In genomic region chr2:11611251-11611650, GRCh38 we compare ENCODE assay signal across 35 cellular contexts. TPM values are rescaled to one million over a fixed set of nuclear protein-coding genes. Genes with fewer than 3 reads are reported as not detected.
"Had no signal": no experiment of that assay in that cellular context is flagged by ENCODE, and none has a peak within 500 bp of the region (broad histone marks: within the 10 kb centered on the region; RNA-seq: fewer than 3 reads in every experiment).

No MANE protein-coding gene starts in this region.

- ATAC-seq: activated CD8-positive, alpha-beta T cell treated with anti-CD3 and anti-CD28 coated beads for 36 hours; activated naive CD4-positive, alpha-beta T cell treated with anti-CD3 and anti-CD28 coated beads, Interleukin-2, amount 50 U/mL, for 72 hours; activated T-cell treated with anti-CD3 and anti-CD28 coated beads, Interleukin-2, amount 50 U/mL, for 4 hours; activated T-cell treated with anti-CD3 and anti-CD28 coated beads, Interleukin-2, amount 50 U/mL, for 72 hours; activated T-helper 17 cell treated with anti-CD3 and anti-CD28 coated beads, Interleukin-2, amount 50 U/mL, for 72 hours had no signal

- H3K4me1 ChIP-seq: adrenal gland, ascending aorta had no signal

- H3K27me3 ChIP-seq: adrenal gland, ascending aorta, cardiac muscle cell had no signal

- H3K9me3 ChIP-seq: adrenal gland, ascending aorta had no signal

- FAIRE-seq: bronchial epithelial cell, TTC549 had no signal

- H3K27ac ChIP-seq: adrenal gland, ascending aorta, cardiac muscle cell, VCaP had no signal

- DNase-seq: activated B cell treated with CpG ODN at 0.5 μM for 24 hours; activated CD4-positive, alpha-beta memory T cell treated with anti-CD3 and anti-CD28 coated beads for 36 hours; activated CD4-positive, alpha-beta T cell treated with anti-CD3 and anti-CD28 coated beads for 4 hours; activated CD4-positive, alpha-beta T cell treated with anti-CD3 and anti-CD28 coated beads, Interleukin-2, amount 10 ng/mL, durations not matched to agents 24 days and 14 days; activated CD4-positive, alpha-beta T cell treated with anti-CD3 and anti-CD28 coated beads, Interleukin-2, amount 50 U/mL, for 1 hour; activated CD4-positive, alpha-beta T cell treated with anti-CD3 and anti-CD28 coated beads, Interleukin-2, amount 50 U/mL, for 4 hours; activated CD4-positive, CD25-positive, alpha-beta regulatory T cell treated with anti-CD3 and anti-CD28 coated beads, Interleukin-2, amount 50 U/mL, for 72 hours; activated CD8-positive, alpha-beta memory T cell treated with anti-CD3 and anti-CD28 coated beads, Interleukin-2, amount 50 U/mL, for 4 hours; activated CD8-positive, alpha-beta T cell treated with anti-CD3 and anti-CD28 coated beads for 36 hours; activated effector memory CD4-positive, alpha-beta T cell treated with anti-CD3 and anti-CD28 coated beads, Interleukin-2, amount 50 U/mL, for 16 hours; activated gamma-delta T cell treated with Interleukin-2 at 50 U/mL for 16 hours; activated naive CD4-positive, alpha-beta T cell; activated naive CD4-positive, alpha-beta T cell treated with anti-CD3 and anti-CD28 coated beads for 36 hours; activated naive CD4-positive, alpha-beta T cell treated with anti-CD3 and anti-CD28 coated beads, Interleukin-2, amount 50 U/mL, for 16 hours; activated naive CD8-positive, alpha-beta T cell treated with anti-CD3 and anti-CD28 coated beads for 36 hours; activated T-cell treated with anti-CD3 and anti-CD28 coated beads for 4 hours; activated T-cell treated with anti-CD3 and anti-CD28 coated beads, Interleukin-2, amount 50 U/mL, for 1 hour; activated T-cell treated with anti-CD3 and anti-CD28 coated beads, Interleukin-2, amount 50 U/mL, for 4 hours; activated T-cell treated with anti-CD3 and anti-CD28 coated beads, Interleukin-2, amount 50 U/mL, for 72 hours; adrenal gland; amniotic stem cell; caudate nucleus; SW 1271; T-helper 1 cell; T-helper 2 cell; T-helper 9 cell had no signal

- H3K4me3 ChIP-seq: adrenal gland, ascending aorta, cardiac muscle cell had no signal

- H3K36me3 ChIP-seq: adrenal gland, ascending aorta had no signal

RNA-seq across cellular contexts. Expression of gene NTSR2, which starts 58.7 kb away (rescaled TPM):
- total RNA-seq: activated B cell treated with CpG ODN at 0.5 μM for 24 hours; activated CD4-positive, alpha-beta memory T cell treated with anti-CD3 and anti-CD28 coated beads for 36 hours; activated CD4-positive, alpha-beta T cell treated with anti-CD3 and anti-CD28 coated beads, Interleukin-2, amount 10 ng/mL, durations not matched to agents 24 days and 14 days; activated CD8-positive, alpha-beta memory T cell treated with anti-CD3 and anti-CD28 coated beads for 36 hours; activated CD8-positive, alpha-beta T cell treated with anti-CD3 and anti-CD28 coated beads for 36 hours; activated naive CD4-positive, alpha-beta T cell treated with anti-CD3 and anti-CD28 coated beads for 36 hours; activated naive CD4-positive, alpha-beta T cell treated with anti-CD3 and anti-CD28 coated beads, Interleukin-2, amount 50 U/mL, for 72 hours; activated naive CD8-positive, alpha-beta T cell treated with anti-CD3 and anti-CD28 coated beads for 36 hours; activated T-cell treated with anti-CD3 and anti-CD28 coated beads, Interleukin-2, amount 50 U/mL, for 4 hours; activated T-cell treated with anti-CD3 and anti-CD28 coated beads, Interleukin-2, amount 50 U/mL, for 72 hours; activated T-helper 1 cell treated with anti-CD3 and anti-CD28 coated beads, Interleukin-12 subunit alpha, Interleukin-12 subunit beta, Interleukin-2, Interleukin-4 antibody, amounts not matched to agents 30 ng/mL and 10 ng/mL and 1 ng/mL, durations not matched to agents 14 hours and 24 hours and 36 hours; activated T-helper 17 cell treated with anti-CD3 and anti-CD28 coated beads, Interleukin-2, amount 50 U/mL, for 72 hours; ascending aorta; bronchial epithelial cell; cardiac muscle cell had no signal
- polyA plus RNA-seq: cardiac muscle cell had no signal
